Comparison of ENCODE assay signal across 11 cellular contexts in the genomic region with DNA sequence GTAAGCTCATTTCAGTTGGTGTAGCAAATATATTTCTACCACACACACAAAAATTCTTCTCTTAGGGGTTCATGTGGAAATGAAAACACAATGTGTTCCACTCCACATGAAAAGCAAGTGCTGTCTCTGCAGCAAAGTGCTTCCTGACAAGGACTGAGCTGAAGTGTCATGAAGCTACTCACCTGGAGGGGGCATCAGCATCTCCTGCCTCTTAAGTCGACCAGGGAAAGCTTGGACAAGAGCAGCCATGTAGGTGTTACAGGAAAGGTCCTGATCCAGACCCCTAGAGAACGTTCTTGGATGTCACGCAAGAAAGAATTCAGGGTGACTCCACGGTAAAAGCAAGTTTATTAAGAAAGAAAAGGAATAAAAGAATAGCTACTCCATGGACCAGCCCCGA.
DNase-seq lines count a peak whose midpoint lies in the region; ATAC-seq, FAIRE-seq and TF ChIP-seq lines count a peak whose summit lies in the region.
"Had no signal": no experiment of that assay in that cellular context is flagged by ENCODE, and none has a peak within 500 bp of the region (broad histone marks: within the 10 kb centered on the region; RNA-seq: fewer than 3 reads in every experiment).

No MANE protein-coding gene starts in this region.

- TF ChIP-seq CTCF in 22Rv1 (IDR thresholded peaks at IDR 0.05) (peak; percentile 66), DND-41 (IDR thresholded peaks at IDR 0.05; ENCODE audit: borderline replicate concordance, extremely low read depth, low read length, poor library complexity, severe bottlenecking) (peak; percentile 23), Loucy (conservative IDR thresholded peaks at IDR 0.05; ENCODE audit: low read length) (peak; percentile 62), bronchial epithelial cell (IDR thresholded peaks at IDR 0.05; ENCODE audit: insufficient read depth, low read length, severe bottlenecking) (peak; percentile 19)

- H3K36me3 ChIP-seq in DND-41 (ENCODE audit: insufficient read depth, low read length) (no peaks in the 10 kb centered on the region), Loucy (ENCODE audit: insufficient read depth, low read length) (no peaks in the 10 kb centered on the region), bronchial epithelial cell (ENCODE audit: control insufficient read depth, insufficient read depth, low read length) (no peaks in the 10 kb centered on the region)

- H3K4me1 ChIP-seq in DND-41 (ENCODE audit: insufficient read depth, low read length) (no peaks in the 10 kb centered on the region), Loucy (ENCODE audit: insufficient read depth, low read length, poor library complexity, severe bottlenecking) (no peaks in the 10 kb centered on the region)

- H3K27ac ChIP-seq in 22Rv1 (no peak overlapping the region), DND-41 (ENCODE audit: low read length) (no peak overlapping the region)

- H3K9ac ChIP-seq in DND-41 (ENCODE audit: low read depth, low read length): no peak overlapping the region
- no peak overlapping the region for H3K9ac ChIP-seq in Loucy (ENCODE audit: low read depth, low read length, poor library complexity, severe bottlenecking)

- no peak for ATAC-seq in DND-41 (ENCODE audit: insufficient read depth, low read depth)
- no peak for ATAC-seq in GM21723 (IDR thresholded peaks at IDR 0.05; ENCODE audit: unreplicated experiment)
- ATAC-seq in GM19023 (IDR thresholded peaks at IDR 0.05; ENCODE audit: unreplicated experiment): no peak

- H3K27me3 ChIP-seq in DND-41 (ENCODE audit: insufficient read depth, low read length, poor library complexity) (no peaks in the 10 kb centered on the region), Loucy (ENCODE audit: insufficient read depth, low read length, poor library complexity, severe bottlenecking) (no peaks in the 10 kb centered on the region), bronchial epithelial cell (ENCODE audit: control insufficient read depth, insufficient read depth, low read length) (no peaks in the 10 kb centered on the region)

- DNase-seq in DND-41 (no peak), bronchial epithelial cell (ENCODE audit: low read depth) (peak; percentile 26), COLO829 (ENCODE audit: low spot score) (no peak), RCC 7860 (ENCODE audit: low spot score) (no peak)
- DNase-seq: amniotic stem cell, naive B cell had no signal

- H3K4me2 ChIP-seq in DND-41 (ENCODE audit: insufficient read depth, low read length) (no peak overlapping the region), Loucy (ENCODE audit: low read depth, low read length, poor library complexity, severe bottlenecking) (peak overlapping the region; percentile 20)

- H3K79me2 ChIP-seq in DND-41 (ENCODE audit: insufficient read depth, low read length) (no peaks in the 10 kb centered on the region), Loucy (ENCODE audit: insufficient read depth, low read length) (no peaks in the 10 kb centered on the region)

- no peaks in the 10 kb centered on the region for H3K9me2 ChIP-seq in Loucy (replicated peaks; ENCODE audit: low read depth, low read length)

- H3K4me3 ChIP-seq in DND-41 (ENCODE audit: low read depth in 1 of 2, low read length in 2 of 2) (no peak overlapping the region), Loucy (ENCODE audit: low read length, poor library complexity, severe bottlenecking) (no peak overlapping the region), bronchial epithelial cell (ENCODE audit: low read depth, low read length) (no peak overlapping the region)

- FAIRE-seq in bronchial epithelial cell (lab: Jason Lieb, UNC) (no peak), RCC 7860 (lab: Jason Lieb, UNC) (no peak)
- FAIRE-seq: frontal cortex had no signal

- H3K9me3 ChIP-seq in DND-41 (ENCODE audit: insufficient read depth, low read length, severe bottlenecking): no peaks in the 10 kb centered on the region
- no peaks in the 10 kb centered on the region for H3K9me3 ChIP-seq in Loucy (ENCODE audit: insufficient read depth, low read depth, low read length)

- no peaks in the 10 kb centered on the region for H3F3A ChIP-seq in Loucy (ENCODE audit: low read depth)

- H4K20me1 ChIP-seq in DND-41 (ENCODE audit: insufficient read depth, low read length): no peaks in the 10 kb centered on the region
- H4K20me1 ChIP-seq in Loucy (ENCODE audit: insufficient read depth, low read length, poor library complexity, severe bottlenecking): no peaks in the 10 kb centered on the region

- H2AFZ ChIP-seq in DND-41 (ENCODE audit: low read depth, low read length) (no peak overlapping the region), Loucy (ENCODE audit: low read length) (peak overlapping the region; percentile 53)
